Comparison of ENCODE assay signal across 8 cellular contexts in the genomic region with DNA sequence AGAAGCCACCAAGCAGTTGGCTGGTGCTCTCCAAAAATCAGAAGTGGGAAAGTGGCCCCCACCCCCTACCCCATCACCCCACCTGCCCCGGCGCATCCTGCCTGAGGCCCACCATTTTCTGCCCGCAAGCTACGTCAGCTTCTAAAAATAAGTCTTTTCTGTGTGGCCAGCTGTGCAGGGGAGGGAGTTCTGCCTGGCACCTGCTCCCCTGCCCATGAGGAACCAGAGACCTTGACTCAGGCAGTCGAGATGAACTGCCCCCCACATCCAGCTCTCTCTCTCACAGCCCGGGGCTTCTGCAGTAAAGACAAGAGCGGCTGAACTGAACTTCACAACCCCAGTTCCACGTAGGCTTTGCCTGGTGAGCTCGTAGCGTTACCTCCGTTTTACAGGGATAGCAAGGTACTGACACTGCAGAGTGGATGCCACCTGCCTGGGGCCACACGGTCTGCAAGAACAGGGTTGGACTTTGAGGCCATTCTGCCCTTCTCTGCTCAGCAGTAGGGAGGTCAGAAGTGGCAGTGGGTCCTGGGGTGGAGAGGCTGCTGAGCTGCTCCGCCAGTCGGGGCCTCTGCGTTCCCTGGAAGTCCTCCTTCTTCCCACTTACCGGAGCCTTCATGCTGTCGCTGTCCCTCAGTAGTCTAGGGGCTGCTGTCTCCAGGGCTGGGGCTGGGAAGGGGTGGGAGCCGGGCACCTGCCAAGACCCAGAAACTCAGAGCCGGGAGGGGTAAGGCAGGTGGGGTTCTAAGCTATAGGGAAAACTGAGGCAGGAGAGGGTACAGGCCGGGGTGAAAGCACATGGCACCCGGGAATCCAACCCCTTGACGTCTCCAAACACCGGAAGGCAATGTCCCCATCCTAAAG. TPM values are rescaled to one million over a fixed set of nuclear protein-coding genes. Genes with fewer than 3 reads are reported as not detected.
DNase-seq lines count a peak whose midpoint lies in the region; ATAC-seq and TF ChIP-seq lines count a peak whose summit lies in the region.

No MANE protein-coding gene starts in this region.

- H3K9me3 Mint-ChIP-seq in activated B cell treated with CpG ODN at 0.5 μM for 24 hours, result no peaks in the 10 kb centered on the region

- H3K4me1 ChIP-seq in heart right ventricle, result peaks cover 7 to 53% (median 41%) of the 10 kb centered on the region in 9 donors
- H3K4me1 ChIP-seq in skeletal muscle tissue (ENCODE audit: control insufficient read depth in 3 of 3, insufficient read depth in 3 of 3, low read length in 3 of 3), result peaks cover 17 to 46% (median 43%) of the 10 kb centered on the region in 3 donors

- peaks cover 78% of the 10 kb centered on the region for H3K4me1 Mint-ChIP-seq in activated B cell treated with CpG ODN at 0.5 μM for 24 hours

- CTCF ChIA-PET in activated B cell treated with CpG ODN at 0.5 μM for 24 hours (lab: Charles Lee), result interaction anchor here (0.6 to 3.8 kb wide), 8 partner anchors 10 to 326 kb away, joined by 3 to 21 read pairs (median 4); partner anchors contain the start of genes ST6GALNAC6 and TOR2A

- intact Hi-C loops in activated B cell treated with CpG ODN at 0.5 μM for 24 hours (cut with micrococcal nuclease) (loop anchor here (2.0 kb wide), 2 partner anchors 15 to 45 kb away; partner anchors contain the start of gene PIP5KL1), heart right ventricle (cut with DNase I) (loop anchor here in 8 of 10 donors (2.0 to 10.0 kb wide), 9 partner anchors 17 to 179 kb away; partner anchors contain the start of genes CDK9 (in 2 of the 8), AK1 (in 1 of the 8), FPGS (in 1 of the 8) and ST6GALNAC6 (in 1 of the 8))

- DNase-seq in AG10803 (ENCODE audit: low read depth), result no peak
- DNase-seq in activated B cell treated with CpG ODN at 0.5 μM for 24 hours, result no peak
- DNase-seq in heart right ventricle, result no peak
- no peak for DNase-seq in stimulated activated CD4-positive, alpha-beta T cell treated with anti-CD3 and anti-CD28 coated beads, Interleukin-12 subunit alpha, Interleukin-12 subunit beta, amount 100 ng/mL, for 4 hours
- DNase-seq in NCI-H2029 treated with DMSO at 0.1 percent for 48 hours (lab: John Stamatoyannopoulos, UW), result no peak

- H3K4me3 Mint-ChIP-seq in activated B cell treated with CpG ODN at 0.5 μM for 24 hours, result peak overlapping the region; percentile 88

- H3K27me3 ChIP-seq in heart right ventricle, result no peaks in the 10 kb centered on the region
- no peaks in the 10 kb centered on the region for H3K27me3 ChIP-seq in skeletal muscle tissue (ENCODE audit: control insufficient read depth in 3 of 3, insufficient read depth in 3 of 3, low read length in 3 of 3)

- H3K9me3 ChIP-seq in heart right ventricle (no peaks in the 10 kb centered on the region), skeletal muscle tissue (ENCODE audit: control insufficient read depth in 3 of 3, low read length in 3 of 3) (no peaks in the 10 kb centered on the region)

- peak overlapping the region; percentile 76 to 85 (median 78) for H3K9ac ChIP-seq in skeletal muscle tissue (ENCODE audit: low read depth in 1 of 3, low read length in 3 of 3)

- H3K27ac Mint-ChIP-seq in activated B cell treated with CpG ODN at 0.5 μM for 24 hours, result peak overlapping the region; percentile 94

- TF ChIP-seq CTCF in AG10803 (conservative IDR thresholded peaks at IDR 0.05; ENCODE audit: low read length), result no peak
- no peak for TF ChIP-seq CTCF in activated B cell treated with CpG ODN at 0.5 μM for 24 hours (IDR thresholded peaks at IDR 0.05)
- TF ChIP-seq CTCF in heart right ventricle (IDR thresholded peaks at IDR 0.05), result no peak

- POLR2A ChIA-PET in activated B cell treated with CpG ODN at 0.5 μM for 24 hours (lab: Charles Lee), result interaction anchor here (0.5 to 12.0 kb wide), 26 partner anchors 10 to 465 kb away, joined by 3 to 457 read pairs (median 6); partner anchors contain the start of genes BBLN, CDK9, LRSAM1 and RPL12

- H3K27ac ChIP-seq in heart right ventricle, result peak overlapping the region in 9 of 10 donors; percentile 40 to 79 (median 77)
- peak overlapping the region; percentile 57 for H3K27ac ChIP-seq in skeletal muscle tissue (ENCODE audit: low read depth, low read length)

- ATAC-seq in GM21447 (IDR thresholded peaks at IDR 0.05; ENCODE audit: unreplicated experiment), result peak; percentile 32
- ATAC-seq in activated B cell treated with CpG ODN at 0.5 μM for 24 hours (ENCODE audit: low read depth), result peak; percentile 16
- ATAC-seq in heart right ventricle, result peak in 6 of 8 donors; percentile 1 to 29 (median 6)
- no peak for ATAC-seq in GM19328 (IDR thresholded peaks at IDR 0.05; ENCODE audit: unreplicated experiment)

- H3K27me3 Mint-ChIP-seq in activated B cell treated with CpG ODN at 0.5 μM for 24 hours, result no peaks in the 10 kb centered on the region

- H3K36me3 ChIP-seq in heart right ventricle, result peaks cover 0 to 39% (median 10%) of the 10 kb centered on the region in 9 donors
- H3K36me3 ChIP-seq in skeletal muscle tissue (ENCODE audit: control insufficient read depth in 3 of 3, insufficient read depth in 3 of 3, low read length in 3 of 3), result peaks cover 9 to 15% (median 13%) of the 10 kb centered on the region in 3 donors

- H3K4me3 ChIP-seq in AG10803 (ENCODE audit: low read length), result peak overlapping the region; percentile 80
- peak overlapping the region; percentile 64 to 96 (median 76) for H3K4me3 ChIP-seq in heart right ventricle
- peak overlapping the region; percentile 68 to 89 (median 75) for H3K4me3 ChIP-seq in skeletal muscle tissue (ENCODE audit: low read length in 3 of 3)

- 33 to 36% methylated on average over 23 of the region's 23 CpGs for WGBS in heart right ventricle, 2 donors

- peaks cover 41% of the 10 kb centered on the region for H3K36me3 Mint-ChIP-seq in activated B cell treated with CpG ODN at 0.5 μM for 24 hours (ENCODE audit: low read depth)

RNA-seq across cellular contexts. Expression of gene ST6GALNAC4, which starts 0.8 kb away (rescaled TPM):
- total RNA-seq in activated B cell treated with CpG ODN at 0.5 μM for 24 hours (71.3 and 85.4 TPM in 2 replicates), heart right ventricle (10 to 100 TPM; 23.2 to 52.9 (median 33.9) TPM), skeletal muscle tissue (23.5 TPM)
- 10 to 100 TPM; 10.8 to 48.6 TPM for polyA plus RNA-seq in heart right ventricle

RNA-seq across cellular contexts. Expression of gene PIP5KL1, which starts 14.5 kb away (rescaled TPM):
- total RNA-seq in activated B cell treated with CpG ODN at 0.5 μM for 24 hours (1.7 and 1.8 TPM in 2 replicates), heart right ventricle (under 1 TPM in 7 of 10 donors, not detected in 3; 0.25 to 0.59 (median 0.47) TPM), skeletal muscle tissue (not detected)
- polyA plus RNA-seq in heart right ventricle, result under 1 TPM in 1 of 2 donors, not detected in 1; 0.28 TPM

RNA-seq across cellular contexts. Expression of gene ST6GALNAC6, which starts 16.6 kb away (rescaled TPM):
- total RNA-seq in activated B cell treated with CpG ODN at 0.5 μM for 24 hours (39.9 and 47.5 TPM in 2 replicates), heart right ventricle (10 to 100 TPM; 32.8 to 52.0 (median 44.7) TPM), skeletal muscle tissue (33.9 TPM)
- 10 to 100 TPM; 33.0 to 40.5 TPM for polyA plus RNA-seq in heart right ventricle

RNA-seq across cellular contexts. Expression of gene DPM2, which starts 21.6 kb away (rescaled TPM):
- 41.4 and 50.6 TPM in 2 replicates for total RNA-seq in activated B cell treated with CpG ODN at 0.5 μM for 24 hours
- total RNA-seq in heart right ventricle, result 10 to 100 TPM in 8 of 10 donors, 1 to 10 TPM in 2; 7.2 to 15.4 (median 12.3) TPM
- 10 to 100 TPM; 16.7 to 31.1 TPM for polyA plus RNA-seq in heart right ventricle
- total RNA-seq in skeletal muscle tissue, result 7.3 TPM

RNA-seq across cellular contexts. Expression of gene AK1, which starts 38.6 kb away (rescaled TPM):
- total RNA-seq in activated B cell treated with CpG ODN at 0.5 μM for 24 hours (6.9 and 8.1 TPM in 2 replicates), heart right ventricle (100 to 1,000 TPM; 553 to 918 (median 731) TPM), skeletal muscle tissue (359 TPM)
- 1,000 to 10,000 TPM in 1 of 2 donors, 100 to 1,000 TPM in 1; 500 to 1,050 TPM for polyA plus RNA-seq in heart right ventricle
